In genomic region chr3:40877651-40878463, GRCh38 we compare ENCODE assay signal across 10 cellular contexts.
DNase-seq lines count a peak whose midpoint lies in the region; TF ChIP-seq lines count a peak whose summit lies in the region.
"Had no signal": no experiment of that assay in that cellular context is flagged by ENCODE, and none has a peak within 500 bp of the region (broad histone marks: within the 10 kb centered on the region; RNA-seq: fewer than 3 reads in every experiment).

No MANE protein-coding gene starts in this region.

- WGBS in adrenal gland, 4 donors = 20 to 26% (median 23%) methylated on average over 9 to 11 of the region's 11 CpGs
- WGBS in testis, 2 donors = 25 to 39% methylated on average over 10 to 11 of the region's 11 CpGs

- no peaks in the 10 kb centered on the region for H3K4me1 Mint-ChIP-seq in activated T-helper 1 cell treated with anti-CD3 and anti-CD28 coated beads, Interleukin-12 subunit alpha, Interleukin-12 subunit beta, Interleukin-2, Interleukin-4 antibody, amounts not matched to agents 30 ng/mL and 10 ng/mL and 1 ng/mL, durations not matched to agents 14 hours and 24 hours and 36 hours (ENCODE audit: low read depth)
- H3K4me1 Mint-ChIP-seq: memory B cell had no signal

- H3K4me3 ChIP-seq in adrenal gland (no peak overlapping the region), mucosa of rectum (ENCODE audit: low read length in 2 of 2) (no peak overlapping the region), testis (no peak overlapping the region)

- DNase-seq in adrenal gland (peak; percentile 61 to 94 (median 90)), fibroblast of the conjunctiva (ENCODE audit: low read depth) (peak; percentile 83), testis (peak; percentile 72), NCI-H1092 treated with DMSO at 0.1 percent for 48 hours (lab: John Stamatoyannopoulos, UW) (no peak)
- DNase-seq in stimulated activated CD4-positive, alpha-beta T cell treated with anti-CD3 and anti-CD28 coated beads, Interleukin-15, amount 100 ng/mL, for 24 hours = no peak
- no peak for DNase-seq in activated T-helper 1 cell treated with anti-CD3 and anti-CD28 coated beads, Interleukin-12 subunit alpha, Interleukin-12 subunit beta, Interleukin-2, Interleukin-4 antibody, amounts not matched to agents 30 ng/mL and 10 ng/mL and 1 ng/mL, durations not matched to agents 14 hours and 24 hours and 36 hours (ENCODE audit: low spot score)
- no peak for DNase-seq in activated CD8-positive, alpha-beta memory T cell treated with anti-CD3 and anti-CD28 coated beads for 24 hours
- DNase-seq: SIG-M5 had no signal

- no peaks in the 10 kb centered on the region for H3K36me3 Mint-ChIP-seq in activated T-helper 1 cell treated with anti-CD3 and anti-CD28 coated beads, Interleukin-12 subunit alpha, Interleukin-12 subunit beta, Interleukin-2, Interleukin-4 antibody, amounts not matched to agents 30 ng/mL and 10 ng/mL and 1 ng/mL, durations not matched to agents 14 hours and 24 hours and 36 hours (ENCODE audit: low read depth)
- H3K36me3 Mint-ChIP-seq: memory B cell had no signal

- H3K9ac ChIP-seq in mucosa of rectum (ENCODE audit: low read depth in 1 of 2, low read length in 2 of 2) = no peak overlapping the region

- H3K4me1 ChIP-seq in adrenal gland (replicated peaks in 1 of 2) (peaks cover 13 to 21% of the 10 kb centered on the region in 2 donors), mucosa of rectum (ENCODE audit: control insufficient read depth in 2 of 2, insufficient read depth in 2 of 2, low read length in 2 of 2) (no peaks in the 10 kb centered on the region), testis (peaks cover 22% of the 10 kb centered on the region)

- intact Hi-C loops in adrenal gland (cut with DNase I) (loop anchor here in 1 of 2 donors (10.0 kb wide), 1 partner anchor 327 kb away; no protein-coding TSS in a partner anchor), testis (cut with DNase I; ENCODE audit: low total_unique reads) (no loop called here)
- intact Hi-C loops in activated T-helper 1 cell treated with anti-CD3 and anti-CD28 coated beads, Interleukin-12 subunit alpha, Interleukin-12 subunit beta, Interleukin-2, Interleukin-4 antibody, amounts not matched to agents 30 ng/mL and 10 ng/mL and 1 ng/mL, durations not matched to agents 14 hours and 24 hours and 36 hours (cut with micrococcal nuclease) = no loop called here

- H3K36me3 ChIP-seq in adrenal gland (replicated peaks in 1 of 2) (no peaks in the 10 kb centered on the region), mucosa of rectum (ENCODE audit: control insufficient read depth in 2 of 2, insufficient read depth in 2 of 2, low read length in 2 of 2) (no peaks in the 10 kb centered on the region), testis (ENCODE audit: low read depth, missing control alignments) (no peaks in the 10 kb centered on the region)

- H3K4me3 Mint-ChIP-seq in activated T-helper 1 cell treated with anti-CD3 and anti-CD28 coated beads, Interleukin-12 subunit alpha, Interleukin-12 subunit beta, Interleukin-2, Interleukin-4 antibody, amounts not matched to agents 30 ng/mL and 10 ng/mL and 1 ng/mL, durations not matched to agents 14 hours and 24 hours and 36 hours = no peak overlapping the region
- H3K4me3 Mint-ChIP-seq: memory B cell had no signal

- peak overlapping the region; percentile 49 to 87 (median 77) for H3K27ac ChIP-seq in adrenal gland
- H3K27ac ChIP-seq in mucosa of rectum (ENCODE audit: low read depth in 2 of 2, low read length in 2 of 2) = peak overlapping the region; percentile 31 to 34
- H3K27ac ChIP-seq in testis = peak overlapping the region in 1 of 2 donors; percentile 67

- TF ChIP-seq POLR2A in adrenal gland (IDR thresholded peaks at IDR 0.05) = peak in 1 of 2 donors; percentile 18
- no peak for TF ChIP-seq POLR2A in testis (IDR thresholded peaks at IDR 0.05)

- no peaks in the 10 kb centered on the region for H3K27me3 ChIP-seq in adrenal gland
- H3K27me3 ChIP-seq in mucosa of rectum (ENCODE audit: control insufficient read depth in 2 of 2, insufficient read depth in 2 of 2, low read length in 2 of 2) = no peaks in the 10 kb centered on the region
- H3K27me3 ChIP-seq in testis = no peaks in the 10 kb centered on the region

- H3K27ac Mint-ChIP-seq in activated T-helper 1 cell treated with anti-CD3 and anti-CD28 coated beads, Interleukin-12 subunit alpha, Interleukin-12 subunit beta, Interleukin-2, Interleukin-4 antibody, amounts not matched to agents 30 ng/mL and 10 ng/mL and 1 ng/mL, durations not matched to agents 14 hours and 24 hours and 36 hours = no peak overlapping the region
- H3K27ac Mint-ChIP-seq: memory B cell had no signal

- H3K9me3 Mint-ChIP-seq in activated T-helper 1 cell treated with anti-CD3 and anti-CD28 coated beads, Interleukin-12 subunit alpha, Interleukin-12 subunit beta, Interleukin-2, Interleukin-4 antibody, amounts not matched to agents 30 ng/mL and 10 ng/mL and 1 ng/mL, durations not matched to agents 14 hours and 24 hours and 36 hours = no peaks in the 10 kb centered on the region
- H3K9me3 Mint-ChIP-seq: memory B cell had no signal

- peaks cover 2% of the 10 kb centered on the region for H3K27me3 Mint-ChIP-seq in activated T-helper 1 cell treated with anti-CD3 and anti-CD28 coated beads, Interleukin-12 subunit alpha, Interleukin-12 subunit beta, Interleukin-2, Interleukin-4 antibody, amounts not matched to agents 30 ng/mL and 10 ng/mL and 1 ng/mL, durations not matched to agents 14 hours and 24 hours and 36 hours (ENCODE audit: insufficient read depth)

- H3K9me3 ChIP-seq in adrenal gland (replicated peaks in 1 of 3) (no peaks in the 10 kb centered on the region), mucosa of rectum (ENCODE audit: control insufficient read depth in 2 of 2, low read length in 2 of 2) (no peaks in the 10 kb centered on the region), testis (no peaks in the 10 kb centered on the region)

- TF ChIP-seq CTCF in adrenal gland (IDR thresholded peaks at IDR 0.05) (no peak), testis (IDR thresholded peaks at IDR 0.05) (no peak)

Comparison
In these comparisons a context has a peak if more than half of its experiments do, and no peak if none do; other contexts are left out.
1. DNase-seq: peak in adrenal gland (7 of 7), fibroblast of the conjunctiva (single experiment) and testis (single experiment); none in stimulated activated CD4-positive, alpha-beta T cell treated with anti-CD3 and anti-CD28 coated beads, Interleukin-15, amount 100 ng/mL, for 24 hours (single experiment), activated T-helper 1 cell treated with anti-CD3 and anti-CD28 coated beads, Interleukin-12 subunit alpha, Interleukin-12 subunit beta, Interleukin-2, Interleukin-4 antibody, amounts not matched to agents 30 ng/mL and 10 ng/mL and 1 ng/mL, durations not matched to agents 14 hours and 24 hours and 36 hours (single experiment), activated CD8-positive, alpha-beta memory T cell treated with anti-CD3 and anti-CD28 coated beads for 24 hours (single experiment) and NCI-H1092 treated with DMSO at 0.1 percent for 48 hours (single experiment).